Comparison of ENCODE assay signal across 23 cellular contexts in genomic region chr1:206449566-206449965, GRCh38. TPM values are rescaled to one million over a fixed set of nuclear protein-coding genes. Genes with fewer than 3 reads are reported as not detected.
DNase-seq lines count a peak whose midpoint lies in the region; ATAC-seq, FAIRE-seq and TF ChIP-seq lines count a peak whose summit lies in the region.
"Had no signal": no experiment of that assay in that cellular context is flagged by ENCODE, and none has a peak within 500 bp of the region (broad histone marks: within the 10 kb centered on the region; RNA-seq: fewer than 3 reads in every experiment).

No MANE protein-coding gene starts in this region.

- H4K20me1 ChIP-seq in PC-3 (ENCODE audit: low read length) (no peaks in the 10 kb centered on the region; the same call in 1 of the 2 replicates), K562 (replicated peaks; ENCODE audit: control insufficient read depth, insufficient read depth, low read length) (0 out of 2 replicates have a peak, but pooled peaks cover 3% of the 10 kb centered on the region)

- H3K27ac ChIP-seq in HEK293 (ENCODE audit: extremely low read depth, low read depth, low read length) (no peak overlapping the region), PC-3 (ENCODE audit: low read length) (no peak overlapping the region), K562 (ENCODE audit: extremely low read depth, low read depth, low read length) (no peak overlapping the region)
- H3K27ac ChIP-seq: breast epithelium, neutrophil, psoas muscle had no signal

- 20% methylated on average over 1 of the region's 1 CpG for WGBS in K562 (ENCODE audit: insufficient coverage, low coverage, missing lambda C conversion rate)

- peak overlapping the region; percentile 0 for H3K27ac Mint-ChIP-seq in osteocyte (ENCODE audit: unreplicated experiment)
- H3K27ac Mint-ChIP-seq: activated CD4-positive, alpha-beta memory T cell treated with anti-CD3 and anti-CD28 coated beads for 36 hours; type B pancreatic cell had no signal

- peaks cover 61% of the 10 kb centered on the region for H3K36me3 Mint-ChIP-seq in osteocyte (ENCODE audit: unreplicated experiment)

- no peaks in the 10 kb centered on the region for H3K9me1 ChIP-seq in K562 (ENCODE audit: control insufficient read depth, insufficient read depth, low read length)

- DNase-seq in PC-3, result peak; percentile 37
- DNase-seq in K562 (ENCODE audit: extremely low read depth in 1 of 4, low spot score in 3 of 4), result no peak
- no peak for DNase-seq in osteocyte (ENCODE audit: extremely low spot score, unreplicated experiment)
- no peak for DNase-seq in DMS 273 (lab: John Stamatoyannopoulos, UW; ENCODE audit: unreplicated experiment)
- DNase-seq: activated CD4-positive, alpha-beta memory T cell treated with anti-CD3 and anti-CD28 coated beads for 36 hours; activated CD4-positive, CD25-positive, alpha-beta regulatory T cell; activated gamma-delta T cell; DMS153; GF-D8; kidney glomerular epithelial cell; NCI-H1092 treated with DMSO at 0.1 percent for 48 hours; NCI-H187 treated with DMSO at 0.1 percent for 48 hours; psoas muscle; SW 1271 had no signal

- peaks cover 9% of the 10 kb centered on the region for H3K4me1 Mint-ChIP-seq in osteocyte (ENCODE audit: unreplicated experiment)

- H3K9me3 ChIP-seq in HEK293 (ENCODE audit: control insufficient read depth, insufficient read depth, low read depth, low read length) (no peaks in the 10 kb centered on the region), PC-3 (ENCODE audit: low read length) (no peaks in the 10 kb centered on the region), K562 (replicated peaks; ENCODE audit: control insufficient read depth, insufficient read depth, low read depth, low read length) (no peaks in the 10 kb centered on the region)
- H3K9me3 ChIP-seq: breast epithelium, neutrophil, psoas muscle had no signal

- peak; percentile 49 for ATAC-seq in PC-3
- ATAC-seq in K562, result no peak
- no peak for ATAC-seq in GM21423 (IDR thresholded peaks at IDR 0.05; ENCODE audit: unreplicated experiment)
- no peak for ATAC-seq in GM21360 (IDR thresholded peaks at IDR 0.05; ENCODE audit: unreplicated experiment)
- ATAC-seq: HepG2, psoas muscle had no signal

- H3K36me3 ChIP-seq in HEK293 (ENCODE audit: control insufficient read depth in 2 of 2, insufficient read depth in 1 of 2, low read length in 2 of 2) (peaks cover 3 to 79% of the 10 kb centered on the region in 2 experiments), PC-3 (ENCODE audit: low read depth, low read length) (no peaks in the 10 kb centered on the region), K562 (ENCODE audit: control insufficient read depth, insufficient read depth, low read length) (peaks cover 17% of the 10 kb centered on the region; the same call in 2 of the 3 replicates)
- H3K36me3 ChIP-seq: breast epithelium had no signal

- POLR2A ChIA-PET in HEK293 (lab: Yijun Ruan, JAX) (no interaction called here), PC-3 (lab: Charles Lee; ENCODE audit: unreplicated experiment) (no interaction called here), K562 (lab: Yijun Ruan, JAX) (interaction anchor here (1.7 kb wide), 1 partner anchor 10 kb away, joined by 5 read pairs; no protein-coding TSS in a partner anchor)

- H3K4me1 ChIP-seq in HEK293 (ENCODE audit: control insufficient read depth, insufficient read depth, low read length) (no peaks in the 10 kb centered on the region), PC-3 (ENCODE audit: insufficient read depth, low read length) (peaks cover 22% of the 10 kb centered on the region), K562 (replicated peaks in 1 of 2; ENCODE audit: control insufficient read depth in 2 of 2, insufficient read depth in 2 of 2, low read length in 2 of 2) (peaks cover 5 to 6% of the 10 kb centered on the region in 2 experiments; a peak in 4 of 5 replicates)
- H3K4me1 ChIP-seq: breast epithelium had no signal

- BruUV-seq in PC-3 (replicated peaks; lab: Mats Ljungman, UMichigan), result no TSS peak
- no TSS peak for BruUV-seq in K562 (replicated peaks; lab: Mats Ljungman, UMichigan)

- H3K4me2 ChIP-seq in PC-3 (ENCODE audit: low read length), result no peak overlapping the region
- no peak overlapping the region for H3K4me2 ChIP-seq in K562 (ENCODE audit: insufficient read depth, low read length)

- H3K4me3 Mint-ChIP-seq in osteocyte (ENCODE audit: unreplicated experiment), result no peak overlapping the region
- H3K4me3 Mint-ChIP-seq: activated CD4-positive, alpha-beta memory T cell treated with anti-CD3 and anti-CD28 coated beads for 36 hours; type B pancreatic cell had no signal

- no peak for TF ChIP-seq POLR2A in K562 (conservative IDR thresholded peaks at IDR 0.05)

- H3K27me3 ChIP-seq in PC-3 (ENCODE audit: low read length) (no peaks in the 10 kb centered on the region), K562 (ENCODE audit: control insufficient read depth in 2 of 2, insufficient read depth in 2 of 2, low read length in 2 of 2) (no peaks in the 10 kb centered on the region)
- H3K27me3 ChIP-seq: breast epithelium, neutrophil had no signal

- CTCF ChIA-PET in HEK293 (lab: Yijun Ruan, JAX), result interaction anchor here (0.8 to 3.3 kb wide), 3 partner anchors 10 to 20 kb away, joined by 3 to 18 read pairs (median 3); no protein-coding TSS in a partner anchor
- CTCF ChIA-PET in PC-3 (lab: Charles Lee), result no interaction called here
- CTCF ChIA-PET in K562 (lab: Yijun Ruan, JAX; ENCODE audit: low intra/inter-chr PET ratio), result no interaction called here

- H3K4me3 ChIP-seq in HEK293 (ENCODE audit: low read depth, low read length) (no peak overlapping the region), PC-3 (ENCODE audit: low read length) (no peak overlapping the region), K562 (no peak overlapping the region)
- H3K4me3 ChIP-seq: breast epithelium, lung, psoas muscle had no signal

- H3K9me2 ChIP-seq in PC-3 (replicated peaks; ENCODE audit: low read length), result no peaks in the 10 kb centered on the region

- H3K79me2 ChIP-seq in PC-3 (ENCODE audit: low read length) (no peaks in the 10 kb centered on the region), K562 (ENCODE audit: control insufficient read depth, insufficient read depth, low read length) (no peaks in the 10 kb centered on the region)

- no peak for TF ChIP-seq RAD21 in K562 (CRISPR knock-in tag; conservative IDR thresholded peaks at IDR 0.05 in 1 of 2, IDR thresholded peaks at IDR 0.05 in 1 of 2)

- no peaks in the 10 kb centered on the region for H3K27me3 Mint-ChIP-seq in osteocyte (ENCODE audit: unreplicated experiment)
- H3K27me3 Mint-ChIP-seq: activated CD4-positive, alpha-beta memory T cell treated with anti-CD3 and anti-CD28 coated beads for 36 hours; type B pancreatic cell had no signal

- intact Hi-C loops in PC-3 (cut with micrococcal nuclease) (no loop called here), K562 (cut with micrococcal nuclease) (no loop called here)

- in situ Hi-C loops in K562 (cut with MboI), result no loop called here

- H3K9me3 Mint-ChIP-seq in osteocyte (ENCODE audit: unreplicated experiment), result no peaks in the 10 kb centered on the region
- H3K9me3 Mint-ChIP-seq: activated CD4-positive, alpha-beta memory T cell treated with anti-CD3 and anti-CD28 coated beads for 36 hours; type B pancreatic cell had no signal

- TF ChIP-seq CTCF in HEK293 (tag by site-specific recombination; IDR thresholded peaks at IDR 0.05) (no peak), PC-3 (conservative IDR thresholded peaks at IDR 0.05; ENCODE audit: low read depth, low read length) (no peak), K562 (IDR thresholded peaks at IDR 0.05 in 2 of 3, conservative IDR thresholded peaks at IDR 0.05 in 1 of 3; ENCODE audit: insufficient read depth in 2 of 3, low read depth in 1 of 3, low read length in 3 of 3) (no peak), osteocyte (IDR thresholded peaks at IDR 0.05) (no peak)

- no peak overlapping the region for H3K9ac ChIP-seq in PC-3 (ENCODE audit: low read length)
- no peak overlapping the region for H3K9ac ChIP-seq in K562 (ENCODE audit: insufficient read depth in 1 of 2, low read depth in 2 of 2, low read length in 2 of 2)

- FAIRE-seq in K562 (lab: Jason Lieb, UNC), result peak; percentile 11
- FAIRE-seq: H1, HepG2 had no signal

- no peak for TF ChIP-seq EP300 in K562 (IDR thresholded peaks at IDR 0.05; ENCODE audit: low read length)

- H3F3A ChIP-seq in PC-3 (ENCODE audit: low read length, unreplicated experiment), result no peaks in the 10 kb centered on the region

- H2AFZ ChIP-seq in PC-3 (ENCODE audit: low read length) (no peak overlapping the region), K562 (ENCODE audit: low read depth, low read length) (no peak overlapping the region)

RNA-seq across cellular contexts. Expression of gene IKBKE, which starts 20.7 kb away (rescaled TPM):
- total RNA-seq in PC-3 (2014; rRNA removed) (27.0 and 28.3 TPM in 2 replicates), K562 (2014; rRNA removed) (4.6 and 6.4 TPM in 2 replicates), K562 (2014; rRNA removed; fragmentation: Illumina TruSeq; extraction: Trizol) (1.8 and 2.3 TPM in 2 replicates), K562 (2015; rRNA removed; fragmentation: Illumina TruSeq; extraction: Trizol) (5.0 and 5.4 TPM in 2 replicates), K562 (2021) (6.1 and 6.8 TPM in 2 replicates), osteocyte (7.5 and 8.5 TPM in 2 replicates)
- 4.6 and 15.1 TPM in 2 replicates for total RNA-seq in K562 (2011; cell fraction: chromatin; rRNA removed; ENCODE audit: low replicate concordance)
- total RNA-seq in K562 (2011; cell fraction: nucleolus; rRNA removed), result 3.8 and 6.3 TPM in 2 replicates
- 3.2 and 3.4 TPM in 2 replicates for total RNA-seq in K562 (2011; cell fraction: nucleoplasm; rRNA removed)
- polyA plus RNA-seq in K562 (2011; rRNA removed) (4.2 and 4.6 TPM in 2 replicates), K562 (2014; fragmentation: Illumina TruSeq; extraction: Trizol) (3.7 and 4.9 TPM in 2 replicates), K562 (2014; fragmentation: Nextera tagmentation; extraction: Ambion mirVana) (1 to 10 TPM; 7.9 to 9.0 TPM), K562 (2014; rRNA removed) (4.8 and 9.1 TPM in 2 replicates)
- polyA plus RNA-seq in K562 (2011; cell fraction: cytosol; rRNA removed), result 2.8 and 6.8 TPM in 2 replicates
- 9.2 and 11.6 TPM in 2 replicates for polyA plus RNA-seq in K562 (2011; cell fraction: nucleus; rRNA removed)
- 6.6 and 7.4 TPM in 2 replicates for polyA plus RNA-seq in K562 (2012)
- 3.5 and 4.0 TPM in 2 replicates for polyA minus RNA-seq in K562 (2011; rRNA and poly(A)+ RNA removed)
- 2.1 and 3.5 TPM in 2 replicates for polyA minus RNA-seq in K562 (2011; cell fraction: cytosol; rRNA and poly(A)+ RNA removed)
- 6.9 and 10.1 TPM in 2 replicates for polyA minus RNA-seq in K562 (2011; cell fraction: nucleus; rRNA and poly(A)+ RNA removed)

RNA-seq across cellular contexts. Expression of gene RASSF5, which starts 57.8 kb away (rescaled TPM):
- total RNA-seq in PC-3 (2014; rRNA removed) (15.5 and 16.0 TPM in 2 replicates), K562 (2014; rRNA removed) (25.2 and 32.1 TPM in 2 replicates), K562 (2014; rRNA removed; fragmentation: Illumina TruSeq; extraction: Trizol) (20.3 and 21.7 TPM in 2 replicates), K562 (2015; rRNA removed; fragmentation: Illumina TruSeq; extraction: Trizol) (26.7 and 28.5 TPM in 2 replicates), K562 (2021) (35.2 and 38.1 TPM in 2 replicates), osteocyte (0.34 TPM in 1 of 2 replicates, not detected in the other)
- total RNA-seq in K562 (2011; cell fraction: chromatin; rRNA removed; ENCODE audit: low replicate concordance), result 17.2 and 26.4 TPM in 2 replicates
- 14.7 and 19.2 TPM in 2 replicates for total RNA-seq in K562 (2011; cell fraction: nucleolus; rRNA removed)
- total RNA-seq in K562 (2011; cell fraction: nucleoplasm; rRNA removed), result 15.8 and 17.7 TPM in 2 replicates
- polyA plus RNA-seq in K562 (2011; rRNA removed) (20.8 and 42.4 TPM in 2 replicates), K562 (2014; fragmentation: Illumina TruSeq; extraction: Trizol) (36.1 and 41.0 TPM in 2 replicates), K562 (2014; fragmentation: Nextera tagmentation; extraction: Ambion mirVana) (1 to 10 TPM; 6.1 to 6.9 TPM), K562 (2014; rRNA removed) (27.4 and 27.9 TPM in 2 replicates)
- 24.2 and 36.3 TPM in 2 replicates for polyA plus RNA-seq in K562 (2011; cell fraction: cytosol; rRNA removed)
- 58.6 and 70.3 TPM in 2 replicates for polyA plus RNA-seq in K562 (2011; cell fraction: nucleus; rRNA removed)
- polyA plus RNA-seq in K562 (2012), result 33.6 and 70.4 TPM in 2 replicates
- 24.4 and 42.9 TPM in 2 replicates for polyA minus RNA-seq in K562 (2011; rRNA and poly(A)+ RNA removed)
- polyA minus RNA-seq in K562 (2011; cell fraction: cytosol; rRNA and poly(A)+ RNA removed), result 19.2 and 30.5 TPM in 2 replicates
- polyA minus RNA-seq in K562 (2011; cell fraction: nucleus; rRNA and poly(A)+ RNA removed), result 23.4 and 57.9 TPM in 2 replicates

Comparison
In these comparisons a context has a peak if more than half of its experiments do, and no peak if none do; other contexts are left out.
1. RNA of gene RASSF5, which starts 57.8 kb away (total RNA-seq): 14.7 to 38.1 TPM in K562 and 15.5 to 16.0 TPM in PC-3; 0.34 TPM in osteocyte; every median in the first group is over 10 times any median in the second.
2. Of the 44 proteins assayed by ChIP-seq in both K562 and HEK293: peak only in K562: none; only in HEK293: ZNF398; in both: none; in neither: 43.